10 cellular contexts compared by ENCODE assay signal in the genomic region with DNA sequence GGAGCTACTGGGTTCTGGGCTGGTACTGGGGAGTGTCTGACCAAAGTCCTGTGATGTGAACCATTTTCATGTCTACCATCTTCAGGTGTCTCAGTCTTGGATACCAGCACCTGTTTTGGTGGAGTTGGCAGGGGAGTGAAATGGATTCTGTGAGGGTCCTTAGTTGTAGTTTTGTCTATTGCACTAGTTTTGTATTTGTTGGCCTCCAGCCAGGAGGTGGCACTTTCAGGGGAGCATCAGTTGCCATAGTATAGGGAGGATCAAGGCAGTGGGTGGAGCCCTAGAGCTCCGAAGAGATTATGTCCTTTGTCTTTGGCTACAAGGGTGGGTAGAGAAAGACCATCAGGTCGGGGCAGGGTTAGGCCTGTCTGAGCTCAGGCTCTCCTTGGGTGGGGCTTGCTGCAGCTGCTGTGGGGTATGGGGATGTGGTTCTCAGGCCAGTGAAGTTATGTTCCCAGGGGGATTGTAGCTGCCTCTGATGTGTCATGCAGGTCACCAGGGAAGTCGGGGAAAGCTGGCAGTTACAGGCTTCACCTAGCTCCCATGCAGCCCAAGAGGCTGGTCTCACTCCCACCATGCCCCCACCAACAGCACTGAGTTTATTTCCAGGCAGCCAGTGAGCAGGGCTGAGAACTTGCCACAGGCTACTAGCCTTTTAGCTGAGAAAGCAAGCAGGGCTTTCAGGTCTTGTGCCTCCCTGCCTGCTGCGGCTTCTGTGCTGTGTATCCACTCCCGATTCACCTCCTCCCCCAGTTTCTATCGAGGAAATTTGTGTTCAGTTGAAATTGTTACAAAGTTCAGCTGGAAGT.
DNase-seq lines count a peak whose midpoint lies in the region; ATAC-seq and TF ChIP-seq lines count a peak whose summit lies in the region.
"Had no signal": no experiment of that assay in that cellular context is flagged by ENCODE, and none has a peak within 500 bp of the region (broad histone marks: within the 10 kb centered on the region; RNA-seq: fewer than 3 reads in every experiment).

No MANE protein-coding gene starts in this region.

- H3K27ac Mint-ChIP-seq in activated naive CD4-positive, alpha-beta T cell treated with anti-CD3 and anti-CD28 coated beads, Interleukin-2, amount 10 ng/mL, durations not matched to agents 7 days and 5 days, result peak overlapping the region; percentile 82
- H3K27ac Mint-ChIP-seq in activated B cell treated with CpG ODN at 0.5 μM for 24 hours, result peak overlapping the region; percentile 92

- in situ Hi-C loops in transverse colon (cut with MboI; ENCODE audit: low pct_ligation_motif_present in 1 of 4, low pct_unique_long_range_greater_than_20kb in 1 of 4, low sequenced_read_pairs in 3 of 4), result no loop called here

- peak overlapping the region; percentile 1 for H3K4me3 Mint-ChIP-seq in activated naive CD4-positive, alpha-beta T cell treated with anti-CD3 and anti-CD28 coated beads, Interleukin-2, amount 10 ng/mL, durations not matched to agents 7 days and 5 days
- H3K4me3 Mint-ChIP-seq in activated B cell treated with CpG ODN at 0.5 μM for 24 hours, result peak overlapping the region; percentile 64

- H3K27me3 ChIP-seq in transverse colon (no peaks in the 10 kb centered on the region), right atrium auricular region (no peaks in the 10 kb centered on the region)
- H3K27me3 ChIP-seq: gastroesophageal sphincter had no signal

- TF ChIP-seq CTCF in activated B cell treated with CpG ODN at 0.5 μM for 24 hours (IDR thresholded peaks at IDR 0.05), result no peak
- no peak for TF ChIP-seq CTCF in transverse colon (IDR thresholded peaks at IDR 0.05)
- TF ChIP-seq CTCF in right atrium auricular region (IDR thresholded peaks at IDR 0.05), result no peak

- ATAC-seq in HG03025 (IDR thresholded peaks at IDR 0.05; ENCODE audit: low FRiP score, unreplicated experiment), result peak; percentile 44
- ATAC-seq in activated B cell treated with CpG ODN at 0.5 μM for 24 hours (ENCODE audit: low read depth), result peak; percentile 81
- ATAC-seq: gastroesophageal sphincter, sciatic nerve had no signal

- no peaks in the 10 kb centered on the region for H3K9me3 ChIP-seq in transverse colon
- H3K9me3 ChIP-seq in right atrium auricular region, result peaks cover 0 to 2% of the 10 kb centered on the region in 2 donors

- no peaks in the 10 kb centered on the region for H3K36me3 ChIP-seq in transverse colon
- H3K36me3 ChIP-seq in right atrium auricular region, result no peaks in the 10 kb centered on the region
- H3K36me3 ChIP-seq: gastroesophageal sphincter had no signal

- WGBS in transverse colon (ENCODE audit: low coverage in 1 of 2), 2 donors, result 68 to 79% methylated on average over 3 to 6 of the region's 6 CpGs

- H3K27ac ChIP-seq in transverse colon (no peak overlapping the region), right atrium auricular region (no peak overlapping the region)
- H3K27ac ChIP-seq: gastroesophageal sphincter had no signal

- no peak for TF ChIP-seq POLR2A in transverse colon (IDR thresholded peaks at IDR 0.05)

- H3K4me3 ChIP-seq in transverse colon (no peak overlapping the region), right atrium auricular region (no peak overlapping the region)
- H3K4me3 ChIP-seq: gastroesophageal sphincter had no signal

- H3K4me1 ChIP-seq in transverse colon, result no peaks in the 10 kb centered on the region
- peaks cover 0 to 5% of the 10 kb centered on the region in 2 donors for H3K4me1 ChIP-seq in right atrium auricular region

- intact Hi-C loops in activated B cell treated with CpG ODN at 0.5 μM for 24 hours (cut with micrococcal nuclease), result loop anchor here (1.0 to 10.0 kb wide), 12 partner anchors 10 to 740 kb away; partner anchors contain the start of genes ARID5B, EGR2 and NRBF2
- intact Hi-C loops in transverse colon (cut with DNase I; ENCODE audit: low total_unique reads), result no loop called here

- H3K4me1 Mint-ChIP-seq in activated naive CD4-positive, alpha-beta T cell treated with anti-CD3 and anti-CD28 coated beads, Interleukin-2, amount 10 ng/mL, durations not matched to agents 7 days and 5 days, result peaks cover 49% of the 10 kb centered on the region
- peaks cover 58% of the 10 kb centered on the region for H3K4me1 Mint-ChIP-seq in activated B cell treated with CpG ODN at 0.5 μM for 24 hours

- POLR2A ChIA-PET in activated B cell treated with CpG ODN at 0.5 μM for 24 hours (lab: Charles Lee), result interaction anchor here (0.6 to 2.8 kb wide), 16 partner anchors 9 to 625 kb away, joined by 3 to 21 read pairs (median 6); partner anchors contain the start of genes ARID5B, EGR2 and NRBF2

- H3K27me3 Mint-ChIP-seq in activated naive CD4-positive, alpha-beta T cell treated with anti-CD3 and anti-CD28 coated beads, Interleukin-2, amount 10 ng/mL, durations not matched to agents 7 days and 5 days, result peaks cover 4% of the 10 kb centered on the region
- no peaks in the 10 kb centered on the region for H3K27me3 Mint-ChIP-seq in activated B cell treated with CpG ODN at 0.5 μM for 24 hours

- no peak for TF ChIP-seq EP300 in transverse colon (IDR thresholded peaks at IDR 0.05; ENCODE audit: low read depth)

- CTCF ChIA-PET in activated naive CD4-positive, alpha-beta T cell treated with anti-CD3 and anti-CD28 coated beads, Interleukin-2, amount 10 ng/mL, durations not matched to agents 7 days and 5 days (lab: Charles Lee), result interaction anchor here (0.6 to 1.6 kb wide), 5 partner anchors 13 to 262 kb away, joined by 3 to 4 read pairs (median 3); no protein-coding TSS in a partner anchor
- CTCF ChIA-PET in activated B cell treated with CpG ODN at 0.5 μM for 24 hours (lab: Charles Lee), result interaction anchor here (0.7 to 2.1 kb wide), 12 partner anchors 13 to 631 kb away, joined by 3 to 10 read pairs (median 4); partner anchors contain the start of gene EGR2

- peaks cover 41% of the 10 kb centered on the region for H3K36me3 Mint-ChIP-seq in activated naive CD4-positive, alpha-beta T cell treated with anti-CD3 and anti-CD28 coated beads, Interleukin-2, amount 10 ng/mL, durations not matched to agents 7 days and 5 days
- peaks cover 19% of the 10 kb centered on the region for H3K36me3 Mint-ChIP-seq in activated B cell treated with CpG ODN at 0.5 μM for 24 hours (ENCODE audit: low read depth)

- peak; percentile 27 for DNase-seq in activated naive CD4-positive, alpha-beta T cell treated with anti-CD3 and anti-CD28 coated beads, Interleukin-2, amount 10 ng/mL, durations not matched to agents 7 days and 5 days
- no peak for DNase-seq in activated naive CD4-positive, alpha-beta T cell treated with anti-CD3 and anti-CD28 coated beads, Interleukin-2, amount 50 U/mL, for 16 hours
- DNase-seq in activated B cell treated with CpG ODN at 0.5 μM for 24 hours, result peak; percentile 63
- DNase-seq in transverse colon, result peak; percentile 9
- no peak for DNase-seq in right atrium auricular region (ENCODE audit: low spot score)
- no peak for DNase-seq in activated CD4-positive, CD25-positive, alpha-beta regulatory T cell treated with anti-CD3 and anti-CD28 coated beads, Interleukin-2, amount 50 U/mL, for 72 hours
- DNase-seq in amygdala (lab: John Stamatoyannopoulos, UW), result no peak

- peaks cover 47% of the 10 kb centered on the region for H3K9me3 Mint-ChIP-seq in activated naive CD4-positive, alpha-beta T cell treated with anti-CD3 and anti-CD28 coated beads, Interleukin-2, amount 10 ng/mL, durations not matched to agents 7 days and 5 days
- peaks cover 24% of the 10 kb centered on the region for H3K9me3 Mint-ChIP-seq in activated B cell treated with CpG ODN at 0.5 μM for 24 hours

Comparison
In these comparisons a context has a peak if more than half of its experiments do, and no peak if none do; other contexts are left out.
1. DNase-seq: peak in activated naive CD4-positive, alpha-beta T cell treated with anti-CD3 and anti-CD28 coated beads, Interleukin-2, amount 10 ng/mL, durations not matched to agents 7 days and 5 days (single experiment), activated B cell treated with CpG ODN at 0.5 μM for 24 hours (single experiment) and transverse colon (single experiment); none in activated naive CD4-positive, alpha-beta T cell treated with anti-CD3 and anti-CD28 coated beads, Interleukin-2, amount 50 U/mL, for 16 hours (single experiment), right atrium auricular region (single experiment), activated CD4-positive, CD25-positive, alpha-beta regulatory T cell treated with anti-CD3 and anti-CD28 coated beads, Interleukin-2, amount 50 U/mL, for 72 hours (single experiment) and amygdala (0 of 56).